ENCODE assay signal across 1 cellular context in the genomic region with DNA sequence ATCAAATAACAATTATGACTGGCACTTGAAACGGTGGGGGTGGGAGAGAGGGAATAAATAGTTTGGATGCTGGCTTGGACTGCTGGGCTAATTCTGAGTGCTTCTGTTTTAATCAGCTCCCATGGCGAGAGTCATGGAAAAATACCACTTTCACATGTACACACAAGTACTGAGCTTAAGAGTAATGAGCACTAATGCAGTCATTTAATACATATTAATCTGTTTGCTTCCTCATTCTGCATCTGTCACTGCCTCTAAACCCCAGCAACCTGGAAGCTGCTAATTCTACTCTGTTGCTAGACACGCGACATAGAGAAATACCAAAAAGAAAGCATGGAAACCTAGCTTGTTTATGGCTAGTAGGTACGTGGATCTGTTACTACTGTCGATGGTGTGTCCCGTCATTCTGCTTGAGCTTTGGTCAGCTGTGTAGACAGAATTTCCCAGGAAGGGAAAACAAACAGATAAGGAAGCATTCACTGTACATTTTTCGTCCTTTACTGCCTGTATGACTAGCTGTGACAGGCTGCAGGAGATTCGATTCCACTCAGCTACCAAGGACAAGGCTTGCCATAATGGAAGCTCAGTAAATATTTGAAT.
TF ChIP-seq lines count a peak whose summit lies in the region.

No MANE protein-coding gene starts in this region.

TF ChIP-seq in H1, 55 proteins besides CTCF, POLR2A, EP300 and RAD21 (continued from another document):
- TF ChIP-seq JUND (IDR thresholded peaks at IDR 0.05; ENCODE audit: low read length) (no peak), ATF2 (IDR thresholded peaks at IDR 0.05; ENCODE audit: low read length) (no peak), CBX8 (IDR thresholded peaks at IDR 0.05; ENCODE audit: borderline replicate concordance, low read depth, low read length) (no peak), SIN3A (conservative IDR thresholded peaks at IDR 0.05 in 1 of 2, IDR thresholded peaks at IDR 0.05 in 1 of 2; ENCODE audit: low read depth in 1 of 2, low read length in 2 of 2) (no peak), RXRA (IDR thresholded peaks at IDR 0.05; ENCODE audit: insufficient read depth, low read depth, low read length) (no peak), USF2 (IDR thresholded peaks at IDR 0.05; ENCODE audit: low read length) (no peak), CTBP2 (IDR thresholded peaks at IDR 0.05; ENCODE audit: borderline replicate concordance, insufficient read depth, insufficient read length, low read length) (no peak), HDAC2 (IDR thresholded peaks at IDR 0.05; ENCODE audit: borderline replicate concordance in 1 of 2, low read depth in 2 of 2, low read length in 2 of 2) (no peak), POLR2AphosphoS5 (IDR thresholded peaks at IDR 0.05; ENCODE audit: low read depth, low read length) (no peak)
